Comparison of ENCODE assay signal across 8 cellular contexts in genomic region chr7:33895025-33895804, GRCh38. TPM values are rescaled to one million over a fixed set of nuclear protein-coding genes. Genes with fewer than 3 reads are reported as not detected.
DNase-seq lines count a peak whose midpoint lies in the region; ATAC-seq and TF ChIP-seq lines count a peak whose summit lies in the region.

No MANE protein-coding gene starts in this region.

- POLR2A ChIA-PET in AG04450 (lab: Yijun Ruan, JAX) (interaction anchor here (0.7 kb wide), 1 partner anchor 95 kb away, joined by 4 read pairs; no protein-coding TSS in a partner anchor), WTC11 (lab: Charles Lee) (no interaction called here)

- in situ Hi-C loops in T47D (cut with HindIII; ENCODE audit: low pct_unique_long_range_greater_than_20kb, low sequenced_read_pairs): no loop called here

- no peaks in the 10 kb centered on the region for H3K36me3 Mint-ChIP-seq in WTC11

- H3K27me3 Mint-ChIP-seq in WTC11 (ENCODE audit: low read depth): no peaks in the 10 kb centered on the region; the same call in 1 of the 2 replicates

- peaks cover 26% of the 10 kb centered on the region for H3K4me1 Mint-ChIP-seq in WTC11

- no peak overlapping the region for H3K27ac Mint-ChIP-seq in WTC11

- H3K9me3 Mint-ChIP-seq in WTC11: no peaks in the 10 kb centered on the region

- DNase-seq in AG04450 (ENCODE audit: low read depth, low spot score): no peak
- peak; percentile 62 for DNase-seq in NCI-H2171 treated with DMSO at 0.1 percent for 48 hours (lab: John Stamatoyannopoulos, UW)
- peak; percentile 93 for DNase-seq in WTC11 (ENCODE audit: low spot score)
- peak; percentile 79 to 91 for DNase-seq in T47D (ENCODE audit: low read depth in 1 of 2, low spot score in 1 of 2)
- peak; percentile 31 for DNase-seq in kidney epithelial cell (ENCODE audit: low read depth)
- peak; percentile 43 to 61 for DNase-seq in stimulated activated CD4-positive, alpha-beta T cell treated with anti-CD3 and anti-CD28 coated beads, Interleukin-1b, Interleukin-23, amount 100 ng/mL, for 4 hours (ENCODE audit: low read depth in 2 of 2)

- no peak overlapping the region for H3K4me3 ChIP-seq in AG04450 (ENCODE audit: low read depth, low read length)
- H3K4me3 ChIP-seq in kidney epithelial cell (ENCODE audit: low read depth, low read length): no peak overlapping the region

- no peak overlapping the region for H3K4me3 Mint-ChIP-seq in WTC11

- CTCF ChIA-PET in AG04450 (lab: Charles Lee) (interaction anchor here (0.5 to 4.9 kb wide), 56 partner anchors 9 to 658 kb away, joined by 3 to 46 read pairs (median 4); no protein-coding TSS in a partner anchor), WTC11 (lab: Charles Lee) (interaction anchor here (0.6 to 3.0 kb wide), 13 partner anchors 9 to 747 kb away, joined by 3 to 42 read pairs (median 4); partner anchors contain the start of gene BMPER)

- H3K36me3 ChIP-seq in kidney epithelial cell (ENCODE audit: control insufficient read depth, insufficient read depth, low read length): no peaks in the 10 kb centered on the region

- TF ChIP-seq CTCF in AG04450 (IDR thresholded peaks at IDR 0.05; ENCODE audit: low read depth, low read length) (peak; percentile 96), WTC11 (IDR thresholded peaks at IDR 0.05) (peak; percentile 88), kidney epithelial cell (IDR thresholded peaks at IDR 0.05; ENCODE audit: insufficient read depth, low read length, poor library complexity, severe bottlenecking) (peak; percentile 92)

- no peaks in the 10 kb centered on the region for H3K9me3 ChIP-seq in AG04450 (ENCODE audit: control insufficient read depth, insufficient read depth, low read length)

- H3K27me3 ChIP-seq in AG04450 (ENCODE audit: control insufficient read depth, insufficient read depth, low read length) (peaks cover 12% of the 10 kb centered on the region), kidney epithelial cell (ENCODE audit: control insufficient read depth, insufficient read depth, low read length) (no peaks in the 10 kb centered on the region)

- no peak overlapping the region for H3K27ac ChIP-seq in AG04450 (ENCODE audit: low read depth, low read length)

- peak; percentile 99 for ATAC-seq in GM18867 (IDR thresholded peaks at IDR 0.05; ENCODE audit: unreplicated experiment)
- peak; percentile 96 for ATAC-seq in HG03064 (IDR thresholded peaks at IDR 0.05; ENCODE audit: low read depth, unreplicated experiment)
- ATAC-seq in WTC11: peak; percentile 98

TF ChIP-seq in WTC11, 78 proteins besides CTCF, POLR2A, EP300 and RAD21:
- TF ChIP-seq SMAD4 (CRISPR knock-in tag; IDR thresholded peaks at IDR 0.05): peak; percentile 69; the same call in 1 of the 2 replicates
- 0 out of 2 replicates have a peak, but pooled peaks have one; percentile 16 for TF ChIP-seq SMAD3 (CRISPR knock-in tag; IDR thresholded peaks at IDR 0.05; ENCODE audit: borderline replicate concordance)
- no peak for TF ChIP-seq MYBL2 (CRISPR knock-in tag; IDR thresholded peaks at IDR 0.05)

RNA-seq across cellular contexts. Expression of gene BMPER, which starts 10.1 kb away (rescaled TPM):
- 0.97 and 1.1 TPM in 2 replicates for polyA plus RNA-seq in AG04450 (2011; rRNA removed)
- polyA minus RNA-seq in AG04450 (2011; rRNA and poly(A)+ RNA removed): 1.3 and 1.8 TPM in 2 replicates
- total RNA-seq in WTC11 (2021): 1.8 to 2.8 TPM (median 1.9 TPM) in 3 replicates
- 0.04 and 0.14 TPM in 2 replicates for total RNA-seq in kidney epithelial cell
